In the genomic region with DNA sequence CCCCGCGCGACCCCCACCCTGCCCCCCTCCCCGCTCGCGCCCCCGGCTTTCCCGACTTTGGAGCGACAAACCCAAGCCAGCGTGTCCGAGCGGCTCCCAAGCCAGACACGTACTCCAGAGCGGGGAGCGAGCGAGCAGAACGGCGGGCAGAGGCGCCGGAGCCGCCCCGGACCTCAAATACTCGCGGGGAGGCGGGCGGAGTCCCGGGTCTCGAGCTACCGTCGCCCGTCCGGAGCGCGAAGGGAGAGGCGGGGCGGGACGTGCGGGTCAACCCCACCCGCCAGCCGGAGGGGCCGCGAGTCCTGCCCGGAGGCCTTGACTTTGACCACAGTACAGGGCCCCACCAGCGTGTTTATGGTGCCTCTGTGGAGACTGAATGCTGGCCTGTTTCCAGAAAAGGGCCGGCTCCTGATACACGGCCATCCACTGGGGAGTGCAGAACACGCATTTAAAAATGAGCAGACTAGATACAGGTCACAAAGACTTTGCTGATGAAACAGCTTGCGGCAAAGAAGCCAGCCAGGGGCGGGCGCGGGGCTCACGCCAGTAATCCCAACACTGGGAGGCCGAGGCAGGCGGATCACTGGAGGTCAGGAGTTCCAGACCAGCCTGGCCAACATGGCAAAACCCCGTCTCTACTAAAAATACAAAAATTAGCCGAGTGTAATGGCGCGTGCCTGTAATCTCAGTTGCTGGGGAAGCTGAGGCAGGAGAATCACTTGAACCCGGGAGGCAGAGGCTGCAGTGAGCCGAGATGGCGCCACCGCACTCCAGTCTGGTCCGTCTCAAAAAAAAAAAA, we compare ENCODE assay signal across 1 cellular context.
TF ChIP-seq lines count a peak whose summit lies in the region.

TSS of gene SERPINB6 (minus strand) at position 148 of the 799 bp plus-strand sequence. CDS start 12,235 bp downstream, outside the sequence.

TF ChIP-seq in K562, 482 proteins besides CTCF, POLR2A, EP300 and RAD21 (continued from another document and continues in another):
- TF ChIP-seq, protein P1, sequence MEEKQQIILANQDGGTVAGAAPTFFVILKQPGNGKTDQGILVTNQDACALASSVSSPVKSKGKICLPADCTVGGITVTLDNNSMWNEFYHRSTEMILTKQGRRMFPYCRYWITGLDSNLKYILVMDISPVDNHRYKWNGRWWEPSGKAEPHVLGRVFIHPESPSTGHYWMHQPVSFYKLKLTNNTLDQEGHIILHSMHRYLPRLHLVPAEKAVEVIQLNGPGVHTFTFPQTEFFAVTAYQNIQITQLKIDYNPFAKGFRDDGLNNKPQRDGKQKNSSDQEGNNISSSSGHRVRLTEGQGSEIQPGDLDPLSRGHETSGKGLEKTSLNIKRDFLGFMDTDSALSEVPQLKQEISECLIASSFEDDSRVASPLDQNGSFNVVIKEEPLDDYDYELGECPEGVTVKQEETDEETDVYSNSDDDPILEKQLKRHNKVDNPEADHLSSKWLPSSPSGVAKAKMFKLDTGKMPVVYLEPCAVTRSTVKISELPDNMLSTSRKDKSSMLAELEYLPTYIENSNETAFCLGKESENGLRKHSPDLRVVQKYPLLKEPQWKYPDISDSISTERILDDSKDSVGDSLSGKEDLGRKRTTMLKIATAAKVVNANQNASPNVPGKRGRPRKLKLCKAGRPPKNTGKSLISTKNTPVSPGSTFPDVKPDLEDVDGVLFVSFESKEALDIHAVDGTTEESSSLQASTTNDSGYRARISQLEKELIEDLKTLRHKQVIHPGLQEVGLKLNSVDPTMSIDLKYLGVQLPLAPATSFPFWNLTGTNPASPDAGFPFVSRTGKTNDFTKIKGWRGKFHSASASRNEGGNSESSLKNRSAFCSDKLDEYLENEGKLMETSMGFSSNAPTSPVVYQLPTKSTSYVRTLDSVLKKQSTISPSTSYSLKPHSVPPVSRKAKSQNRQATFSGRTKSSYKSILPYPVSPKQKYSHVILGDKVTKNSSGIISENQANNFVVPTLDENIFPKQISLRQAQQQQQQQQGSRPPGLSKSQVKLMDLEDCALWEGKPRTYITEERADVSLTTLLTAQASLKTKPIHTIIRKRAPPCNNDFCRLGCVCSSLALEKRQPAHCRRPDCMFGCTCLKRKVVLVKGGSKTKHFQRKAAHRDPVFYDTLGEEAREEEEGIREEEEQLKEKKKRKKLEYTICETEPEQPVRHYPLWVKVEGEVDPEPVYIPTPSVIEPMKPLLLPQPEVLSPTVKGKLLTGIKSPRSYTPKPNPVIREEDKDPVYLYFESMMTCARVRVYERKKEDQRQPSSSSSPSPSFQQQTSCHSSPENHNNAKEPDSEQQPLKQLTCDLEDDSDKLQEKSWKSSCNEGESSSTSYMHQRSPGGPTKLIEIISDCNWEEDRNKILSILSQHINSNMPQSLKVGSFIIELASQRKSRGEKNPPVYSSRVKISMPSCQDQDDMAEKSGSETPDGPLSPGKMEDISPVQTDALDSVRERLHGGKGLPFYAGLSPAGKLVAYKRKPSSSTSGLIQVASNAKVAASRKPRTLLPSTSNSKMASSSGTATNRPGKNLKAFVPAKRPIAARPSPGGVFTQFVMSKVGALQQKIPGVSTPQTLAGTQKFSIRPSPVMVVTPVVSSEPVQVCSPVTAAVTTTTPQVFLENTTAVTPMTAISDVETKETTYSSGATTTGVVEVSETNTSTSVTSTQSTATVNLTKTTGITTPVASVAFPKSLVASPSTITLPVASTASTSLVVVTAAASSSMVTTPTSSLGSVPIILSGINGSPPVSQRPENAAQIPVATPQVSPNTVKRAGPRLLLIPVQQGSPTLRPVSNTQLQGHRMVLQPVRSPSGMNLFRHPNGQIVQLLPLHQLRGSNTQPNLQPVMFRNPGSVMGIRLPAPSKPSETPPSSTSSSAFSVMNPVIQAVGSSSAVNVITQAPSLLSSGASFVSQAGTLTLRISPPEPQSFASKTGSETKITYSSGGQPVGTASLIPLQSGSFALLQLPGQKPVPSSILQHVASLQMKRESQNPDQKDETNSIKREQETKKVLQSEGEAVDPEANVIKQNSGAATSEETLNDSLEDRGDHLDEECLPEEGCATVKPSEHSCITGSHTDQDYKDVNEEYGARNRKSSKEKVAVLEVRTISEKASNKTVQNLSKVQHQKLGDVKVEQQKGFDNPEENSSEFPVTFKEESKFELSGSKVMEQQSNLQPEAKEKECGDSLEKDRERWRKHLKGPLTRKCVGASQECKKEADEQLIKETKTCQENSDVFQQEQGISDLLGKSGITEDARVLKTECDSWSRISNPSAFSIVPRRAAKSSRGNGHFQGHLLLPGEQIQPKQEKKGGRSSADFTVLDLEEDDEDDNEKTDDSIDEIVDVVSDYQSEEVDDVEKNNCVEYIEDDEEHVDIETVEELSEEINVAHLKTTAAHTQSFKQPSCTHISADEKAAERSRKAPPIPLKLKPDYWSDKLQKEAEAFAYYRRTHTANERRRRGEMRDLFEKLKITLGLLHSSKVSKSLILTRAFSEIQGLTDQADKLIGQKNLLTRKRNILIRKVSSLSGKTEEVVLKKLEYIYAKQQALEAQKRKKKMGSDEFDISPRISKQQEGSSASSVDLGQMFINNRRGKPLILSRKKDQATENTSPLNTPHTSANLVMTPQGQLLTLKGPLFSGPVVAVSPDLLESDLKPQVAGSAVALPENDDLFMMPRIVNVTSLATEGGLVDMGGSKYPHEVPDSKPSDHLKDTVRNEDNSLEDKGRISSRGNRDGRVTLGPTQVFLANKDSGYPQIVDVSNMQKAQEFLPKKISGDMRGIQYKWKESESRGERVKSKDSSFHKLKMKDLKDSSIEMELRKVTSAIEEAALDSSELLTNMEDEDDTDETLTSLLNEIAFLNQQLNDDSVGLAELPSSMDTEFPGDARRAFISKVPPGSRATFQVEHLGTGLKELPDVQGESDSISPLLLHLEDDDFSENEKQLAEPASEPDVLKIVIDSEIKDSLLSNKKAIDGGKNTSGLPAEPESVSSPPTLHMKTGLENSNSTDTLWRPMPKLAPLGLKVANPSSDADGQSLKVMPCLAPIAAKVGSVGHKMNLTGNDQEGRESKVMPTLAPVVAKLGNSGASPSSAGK (IDR thresholded peaks at IDR 0.05) = peak; percentile 71
- TF ChIP-seq EHMT2 (IDR thresholded peaks at IDR 0.05) (no peak), MLLT1 (IDR thresholded peaks at IDR 0.05) (peak in 1 of 2 experiments; percentile 25; a peak in 1 of 4 replicates), PCBP1 (IDR thresholded peaks at IDR 0.05; ENCODE audit: low read depth, low read length, poor library complexity, severe bottlenecking) (peak; percentile 61), NBN (IDR thresholded peaks at IDR 0.05; ENCODE audit: low read depth) (peak; percentile 55; the same call in 1 of the 2 replicates), FIP1L1 (IDR thresholded peaks at IDR 0.05; ENCODE audit: low read depth, low read length, poor library complexity, severe bottlenecking) (peak; percentile 80), CXXC5 (CRISPR knock-in tag; IDR thresholded peaks at IDR 0.05) (peak; percentile 38), ZNF23 (CRISPR knock-in tag; IDR thresholded peaks at IDR 0.05) (0 out of 2 replicates have a peak, but pooled peaks have one; percentile 38), ZBTB26 (CRISPR knock-in tag; IDR thresholded peaks at IDR 0.05) (no peak), SP1 (CRISPR knock-in tag; IDR thresholded peaks at IDR 0.05) (peak; percentile 50; the same call in 1 of the 2 replicates), HIVEP1 (CRISPR knock-in tag; IDR thresholded peaks at IDR 0.05) (0 out of 2 replicates have a peak, but pooled peaks have one; percentile 43), SAP30 (IDR thresholded peaks at IDR 0.05; ENCODE audit: borderline replicate concordance, insufficient read depth, low read depth, low read length, poor library complexity, severe bottlenecking) (peak; percentile 30), SMAD4 (CRISPR knock-in tag; conservative IDR thresholded peaks at IDR 0.05) (peak; percentile 91), CBX5 (IDR thresholded peaks at IDR 0.05; ENCODE audit: borderline replicate concordance, low read depth) (no peak), CREB3 (tag; conservative IDR thresholded peaks at IDR 0.05; ENCODE audit: low read depth) (peak; percentile 80; the same call in 1 of the 2 replicates), ZNF707 (CRISPR knock-in tag; conservative IDR thresholded peaks at IDR 0.05) (no peak), NFRKB (IDR thresholded peaks at IDR 0.05; ENCODE audit: low read depth) (peak; percentile 77; the same call in 1 of the 2 replicates), BRD4 (IDR thresholded peaks at IDR 0.05) (peak; percentile 49; the same call in 1 of the 2 replicates), PML (IDR thresholded peaks at IDR 0.05; ENCODE audit: low read length) (0 out of 2 replicates have a peak, but pooled peaks have one; percentile 12), TARDBP (IDR thresholded peaks at IDR 0.05) (peak; percentile 88; the same call in 1 of the 2 replicates), FOXK2 (conservative IDR thresholded peaks at IDR 0.05 in 1 of 2, IDR thresholded peaks at IDR 0.05 in 1 of 2; ENCODE audit: low read depth in 2 of 2) (peak in 1 of 2 experiments; percentile 18; a peak in 1 of 4 replicates), ZNF431 (CRISPR knock-in tag; IDR thresholded peaks at IDR 0.05) (peak; percentile 79), ZNF449 (CRISPR knock-in tag; IDR thresholded peaks at IDR 0.05) (peak; percentile 73; the same call in 1 of the 2 replicates), ZNF311 (CRISPR knock-in tag; IDR thresholded peaks at IDR 0.05) (0 out of 2 replicates have a peak, but pooled peaks have one; percentile 51), SOX6 (IDR thresholded peaks at IDR 0.05) (peak; percentile 36; the same call in 1 of the 2 replicates), GABPA (tag; conservative IDR thresholded peaks at IDR 0.05; ENCODE audit: low read depth) (peak; percentile 73), LARP7 (IDR thresholded peaks at IDR 0.05) (0 out of 2 replicates have a peak, but pooled peaks have one; percentile 7), SUPT5H (IDR thresholded peaks at IDR 0.05) (peak; percentile 59)
- TF ChIP-seq, protein P2, sequence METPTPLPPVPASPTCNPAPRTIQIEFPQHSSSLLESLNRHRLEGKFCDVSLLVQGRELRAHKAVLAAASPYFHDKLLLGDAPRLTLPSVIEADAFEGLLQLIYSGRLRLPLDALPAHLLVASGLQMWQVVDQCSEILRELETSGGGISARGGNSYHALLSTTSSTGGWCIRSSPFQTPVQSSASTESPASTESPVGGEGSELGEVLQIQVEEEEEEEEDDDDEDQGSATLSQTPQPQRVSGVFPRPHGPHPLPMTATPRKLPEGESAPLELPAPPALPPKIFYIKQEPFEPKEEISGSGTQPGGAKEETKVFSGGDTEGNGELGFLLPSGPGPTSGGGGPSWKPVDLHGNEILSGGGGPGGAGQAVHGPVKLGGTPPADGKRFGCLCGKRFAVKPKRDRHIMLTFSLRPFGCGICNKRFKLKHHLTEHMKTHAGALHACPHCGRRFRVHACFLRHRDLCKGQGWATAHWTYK (CRISPR knock-in tag; IDR thresholded peaks at IDR 0.05) = 0 out of 2 replicates have a peak, but pooled peaks have one; percentile 51
- TF ChIP-seq, protein P3, sequence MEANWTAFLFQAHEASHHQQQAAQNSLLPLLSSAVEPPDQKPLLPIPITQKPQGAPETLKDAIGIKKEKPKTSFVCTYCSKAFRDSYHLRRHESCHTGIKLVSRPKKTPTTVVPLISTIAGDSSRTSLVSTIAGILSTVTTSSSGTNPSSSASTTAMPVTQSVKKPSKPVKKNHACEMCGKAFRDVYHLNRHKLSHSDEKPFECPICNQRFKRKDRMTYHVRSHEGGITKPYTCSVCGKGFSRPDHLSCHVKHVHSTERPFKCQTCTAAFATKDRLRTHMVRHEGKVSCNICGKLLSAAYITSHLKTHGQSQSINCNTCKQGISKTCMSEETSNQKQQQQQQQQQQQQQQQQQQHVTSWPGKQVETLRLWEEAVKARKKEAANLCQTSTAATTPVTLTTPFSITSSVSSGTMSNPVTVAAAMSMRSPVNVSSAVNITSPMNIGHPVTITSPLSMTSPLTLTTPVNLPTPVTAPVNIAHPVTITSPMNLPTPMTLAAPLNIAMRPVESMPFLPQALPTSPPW (CRISPR knock-in tag; IDR thresholded peaks at IDR 0.05) = peak; percentile 93
- TF ChIP-seq, protein P4, sequence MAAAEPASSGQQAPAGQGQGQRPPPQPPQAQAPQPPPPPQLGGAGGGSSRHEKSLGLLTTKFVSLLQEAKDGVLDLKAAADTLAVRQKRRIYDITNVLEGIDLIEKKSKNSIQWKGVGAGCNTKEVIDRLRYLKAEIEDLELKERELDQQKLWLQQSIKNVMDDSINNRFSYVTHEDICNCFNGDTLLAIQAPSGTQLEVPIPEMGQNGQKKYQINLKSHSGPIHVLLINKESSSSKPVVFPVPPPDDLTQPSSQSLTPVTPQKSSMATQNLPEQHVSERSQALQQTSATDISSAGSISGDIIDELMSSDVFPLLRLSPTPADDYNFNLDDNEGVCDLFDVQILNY (CRISPR knock-in tag; IDR thresholded peaks at IDR 0.05) = 0 out of 2 replicates have a peak, but pooled peaks have one; percentile 39
